ENCODE assay signal across 2 cellular contexts in the genomic region with DNA sequence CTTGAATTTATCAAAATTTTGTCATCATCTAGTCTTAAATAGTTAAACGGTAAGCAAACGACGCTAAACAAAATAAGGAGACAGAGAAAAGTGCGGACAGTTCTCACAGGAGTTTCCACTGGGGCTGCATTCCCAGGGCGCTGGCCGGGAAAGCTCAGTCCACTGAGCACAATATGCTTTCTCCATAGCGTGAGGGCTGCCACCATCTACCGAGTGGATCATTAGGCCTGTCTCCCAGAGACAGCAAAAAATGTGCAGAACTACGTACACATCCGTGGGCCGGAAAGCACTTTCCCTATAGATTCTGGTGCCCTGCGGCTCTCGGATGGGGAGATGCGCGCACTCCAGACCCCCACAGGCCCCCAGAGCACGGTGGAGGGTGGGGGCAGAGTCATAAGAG.
TF ChIP-seq lines count a peak whose summit lies in the region.

No MANE protein-coding gene starts in this region.

TF ChIP-seq in GM23338, 12 proteins besides CTCF, POLR2A, EP300 and RAD21 (continued from another document):
- TF ChIP-seq, protein P1, sequence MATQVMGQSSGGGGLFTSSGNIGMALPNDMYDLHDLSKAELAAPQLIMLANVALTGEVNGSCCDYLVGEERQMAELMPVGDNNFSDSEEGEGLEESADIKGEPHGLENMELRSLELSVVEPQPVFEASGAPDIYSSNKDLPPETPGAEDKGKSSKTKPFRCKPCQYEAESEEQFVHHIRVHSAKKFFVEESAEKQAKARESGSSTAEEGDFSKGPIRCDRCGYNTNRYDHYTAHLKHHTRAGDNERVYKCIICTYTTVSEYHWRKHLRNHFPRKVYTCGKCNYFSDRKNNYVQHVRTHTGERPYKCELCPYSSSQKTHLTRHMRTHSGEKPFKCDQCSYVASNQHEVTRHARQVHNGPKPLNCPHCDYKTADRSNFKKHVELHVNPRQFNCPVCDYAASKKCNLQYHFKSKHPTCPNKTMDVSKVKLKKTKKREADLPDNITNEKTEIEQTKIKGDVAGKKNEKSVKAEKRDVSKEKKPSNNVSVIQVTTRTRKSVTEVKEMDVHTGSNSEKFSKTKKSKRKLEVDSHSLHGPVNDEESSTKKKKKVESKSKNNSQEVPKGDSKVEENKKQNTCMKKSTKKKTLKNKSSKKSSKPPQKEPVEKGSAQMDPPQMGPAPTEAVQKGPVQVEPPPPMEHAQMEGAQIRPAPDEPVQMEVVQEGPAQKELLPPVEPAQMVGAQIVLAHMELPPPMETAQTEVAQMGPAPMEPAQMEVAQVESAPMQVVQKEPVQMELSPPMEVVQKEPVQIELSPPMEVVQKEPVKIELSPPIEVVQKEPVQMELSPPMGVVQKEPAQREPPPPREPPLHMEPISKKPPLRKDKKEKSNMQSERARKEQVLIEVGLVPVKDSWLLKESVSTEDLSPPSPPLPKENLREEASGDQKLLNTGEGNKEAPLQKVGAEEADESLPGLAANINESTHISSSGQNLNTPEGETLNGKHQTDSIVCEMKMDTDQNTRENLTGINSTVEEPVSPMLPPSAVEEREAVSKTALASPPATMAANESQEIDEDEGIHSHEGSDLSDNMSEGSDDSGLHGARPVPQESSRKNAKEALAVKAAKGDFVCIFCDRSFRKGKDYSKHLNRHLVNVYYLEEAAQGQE (IDR thresholded peaks at IDR 0.05; ENCODE audit: unreplicated experiment) = no peak
- TF ChIP-seq NANOG (IDR thresholded peaks at IDR 0.05; ENCODE audit: borderline replicate concordance) = no peak
- TF ChIP-seq, protein P2, sequence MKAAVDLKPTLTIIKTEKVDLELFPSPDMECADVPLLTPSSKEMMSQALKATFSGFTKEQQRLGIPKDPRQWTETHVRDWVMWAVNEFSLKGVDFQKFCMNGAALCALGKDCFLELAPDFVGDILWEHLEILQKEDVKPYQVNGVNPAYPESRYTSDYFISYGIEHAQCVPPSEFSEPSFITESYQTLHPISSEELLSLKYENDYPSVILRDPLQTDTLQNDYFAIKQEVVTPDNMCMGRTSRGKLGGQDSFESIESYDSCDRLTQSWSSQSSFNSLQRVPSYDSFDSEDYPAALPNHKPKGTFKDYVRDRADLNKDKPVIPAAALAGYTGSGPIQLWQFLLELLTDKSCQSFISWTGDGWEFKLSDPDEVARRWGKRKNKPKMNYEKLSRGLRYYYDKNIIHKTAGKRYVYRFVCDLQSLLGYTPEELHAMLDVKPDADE (IDR thresholded peaks at IDR 0.05) = no peak
- no peak for TF ChIP-seq EZH2 (IDR thresholded peaks at IDR 0.05; ENCODE audit: low read depth, unreplicated experiment)
- no peak for TF ChIP-seq CREB1 (CRISPR knock-in tag; IDR thresholded peaks at IDR 0.05; ENCODE audit: low read depth)
TF ChIP-seq in GM23338: peak in this region for 0.

TF ChIP-seq in SK-N-SH, 30 proteins besides CTCF, POLR2A, EP300 and RAD21 (continued from another document):
- TF ChIP-seq SMC3 (IDR thresholded peaks at IDR 0.05; ENCODE audit: low read depth, low read length) (no peak), SIN3A (IDR thresholded peaks at IDR 0.05; ENCODE audit: borderline replicate concordance, low read depth, low read length) (no peak), FOSL2 (IDR thresholded peaks at IDR 0.05; ENCODE audit: borderline replicate concordance, low read depth) (no peak), MEF2A (IDR thresholded peaks at IDR 0.05; ENCODE audit: borderline replicate concordance, low read depth) (no peak), NFIC (IDR thresholded peaks at IDR 0.05; ENCODE audit: borderline replicate concordance) (no peak), RCOR1 (IDR thresholded peaks at IDR 0.05; ENCODE audit: low read length) (no peak), FOXM1 (IDR thresholded peaks at IDR 0.05; ENCODE audit: low read depth) (no peak), RXRA (IDR thresholded peaks at IDR 0.05; ENCODE audit: borderline replicate concordance, low read depth) (no peak), NRF1 (IDR thresholded peaks at IDR 0.05; ENCODE audit: low read depth, low read length) (no peak)
- TF ChIP-seq, protein P3, sequence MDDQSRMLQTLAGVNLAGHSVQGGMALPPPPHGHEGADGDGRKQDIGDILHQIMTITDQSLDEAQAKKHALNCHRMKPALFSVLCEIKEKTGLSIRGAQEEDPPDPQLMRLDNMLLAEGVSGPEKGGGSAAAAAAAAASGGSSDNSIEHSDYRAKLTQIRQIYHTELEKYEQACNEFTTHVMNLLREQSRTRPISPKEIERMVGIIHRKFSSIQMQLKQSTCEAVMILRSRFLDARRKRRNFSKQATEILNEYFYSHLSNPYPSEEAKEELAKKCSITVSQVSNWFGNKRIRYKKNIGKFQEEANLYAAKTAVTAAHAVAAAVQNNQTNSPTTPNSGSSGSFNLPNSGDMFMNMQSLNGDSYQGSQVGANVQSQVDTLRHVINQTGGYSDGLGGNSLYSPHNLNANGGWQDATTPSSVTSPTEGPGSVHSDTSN (IDR thresholded peaks at IDR 0.05) = no peak
- TF ChIP-seq, protein P4, sequence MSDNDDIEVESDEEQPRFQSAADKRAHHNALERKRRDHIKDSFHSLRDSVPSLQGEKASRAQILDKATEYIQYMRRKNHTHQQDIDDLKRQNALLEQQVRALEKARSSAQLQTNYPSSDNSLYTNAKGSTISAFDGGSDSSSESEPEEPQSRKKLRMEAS (IDR thresholded peaks at IDR 0.05; ENCODE audit: low read depth) = no peak
- TF ChIP-seq, protein P5, sequence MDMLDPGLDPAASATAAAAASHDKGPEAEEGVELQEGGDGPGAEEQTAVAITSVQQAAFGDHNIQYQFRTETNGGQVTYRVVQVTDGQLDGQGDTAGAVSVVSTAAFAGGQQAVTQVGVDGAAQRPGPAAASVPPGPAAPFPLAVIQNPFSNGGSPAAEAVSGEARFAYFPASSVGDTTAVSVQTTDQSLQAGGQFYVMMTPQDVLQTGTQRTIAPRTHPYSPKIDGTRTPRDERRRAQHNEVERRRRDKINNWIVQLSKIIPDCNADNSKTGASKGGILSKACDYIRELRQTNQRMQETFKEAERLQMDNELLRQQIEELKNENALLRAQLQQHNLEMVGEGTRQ (IDR thresholded peaks at IDR 0.05; ENCODE audit: borderline replicate concordance, low read depth, low read length) = no peak
